ENCODE assay signal across 8 cellular contexts in the genomic region with DNA sequence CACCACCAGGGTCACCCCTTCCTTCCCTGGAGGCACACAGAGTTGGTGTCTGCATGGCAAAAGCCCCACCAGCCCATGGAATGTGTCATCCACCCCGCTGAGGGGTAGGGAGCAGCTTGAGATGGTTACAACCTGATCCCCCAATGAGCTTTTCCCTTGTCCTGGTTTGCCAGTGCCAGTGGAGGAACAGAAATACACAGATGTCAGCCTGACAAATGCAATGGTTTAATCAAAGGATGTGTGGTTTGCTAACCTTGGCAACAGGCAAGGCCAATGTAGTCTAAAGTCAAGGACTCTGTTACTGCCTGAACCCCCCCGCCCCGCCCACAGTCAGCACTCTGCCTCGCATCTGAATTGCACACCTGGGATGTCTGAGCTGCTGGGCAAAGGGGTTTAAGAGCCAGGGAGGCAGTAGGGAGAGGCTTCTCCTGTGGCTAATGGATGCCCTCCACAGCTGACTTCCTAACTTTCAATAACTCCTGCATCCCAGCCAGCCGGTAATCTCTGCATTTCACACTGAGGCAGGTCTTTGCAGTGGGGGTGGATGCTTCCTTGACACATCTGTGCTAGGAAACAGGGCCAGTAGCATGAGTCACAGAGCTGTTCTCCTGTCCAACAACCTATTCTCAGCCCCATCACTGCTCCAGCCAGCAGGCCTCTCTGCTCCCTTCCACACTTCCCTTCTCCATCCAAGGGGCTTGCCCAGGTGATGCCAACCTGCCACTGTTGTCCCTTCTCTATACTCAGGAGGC.
A peak's percentile ranks its signal among the peaks of the same experiment; 100 is the strongest.
DNase-seq lines count a peak whose midpoint lies in the region; ATAC-seq and TF ChIP-seq lines count a peak whose summit lies in the region.

No MANE protein-coding gene starts in this region.

- no peak overlapping the region for H2AFZ ChIP-seq in GM23248

- H4K20me1 ChIP-seq in GM23248 (ENCODE audit: insufficient read depth) = no peaks in the 10 kb centered on the region

- H3K4me2 ChIP-seq in GM23248 (ENCODE audit: unreplicated experiment) = peak overlapping the region; percentile 18

- H3K27me3 ChIP-seq in GM23248 (replicated peaks; ENCODE audit: insufficient read depth) (no peaks in the 10 kb centered on the region), esophagus muscularis mucosa (no peaks in the 10 kb centered on the region)

- no peaks in the 10 kb centered on the region for H3K9me3 Mint-ChIP-seq in Calu3 (ENCODE audit: low read depth, unreplicated experiment)

- 50 to 72% methylated on average over 2 to 4 of the region's 5 CpGs for WGBS in GM23248 (ENCODE audit: low coverage in 1 of 2, low lambda C conversion rate in 2 of 2, missing lambda C conversion rate in 2 of 2), 2 experiments
- WGBS in esophagus muscularis mucosa = 71% methylated on average over 5 of the region's 5 CpGs

- H3K9me2 ChIP-seq in GM23248 (ENCODE audit: insufficient read depth) = no peaks in the 10 kb centered on the region

- no peak for TF ChIP-seq POLR2A in esophagus muscularis mucosa (IDR thresholded peaks at IDR 0.05; ENCODE audit: low read depth)

- H3K27ac ChIP-seq in GM23248 (peak overlapping the region; percentile 92), esophagus muscularis mucosa (replicated peaks in 1 of 4) (no peak overlapping the region)

- no peaks in the 10 kb centered on the region for H3K36me3 ChIP-seq in GM23248 (ENCODE audit: low read depth)
- no peaks in the 10 kb centered on the region for H3K36me3 ChIP-seq in esophagus muscularis mucosa

- TF ChIP-seq CTCF in Calu3 (IDR thresholded peaks at IDR 0.05; ENCODE audit: unreplicated experiment) (no peak), esophagus muscularis mucosa (IDR thresholded peaks at IDR 0.05) (no peak)

- TF ChIP-seq EP300 in esophagus muscularis mucosa (IDR thresholded peaks at IDR 0.05) = no peak

- no peak overlapping the region for H3K4me3 Mint-ChIP-seq in Calu3 (ENCODE audit: low read depth, unreplicated experiment)

- H3K4me1 ChIP-seq in GM23248 (ENCODE audit: insufficient read depth) (peaks cover 33% of the 10 kb centered on the region), esophagus muscularis mucosa (peaks cover 5 to 15% (median 9%) of the 10 kb centered on the region in 4 donors)

- intact Hi-C loops in Calu3 (cut with micrococcal nuclease; ENCODE audit: unreplicated experiment) = no loop called here
- intact Hi-C loops in esophagus muscularis mucosa (cut with DNase I) = no loop called here

- H3F3A ChIP-seq in GM23248 (ENCODE audit: insufficient read depth) = peaks cover 25% of the 10 kb centered on the region

- H3K9ac ChIP-seq in GM23248 = peak overlapping the region; percentile 66

- peaks cover 37% of the 10 kb centered on the region for H3K4me1 Mint-ChIP-seq in Calu3 (ENCODE audit: low read depth, unreplicated experiment)

- peak; percentile 16 for DNase-seq in Calu3
- DNase-seq in GM23248 = peak; percentile 84
- peak; percentile 75 for DNase-seq in RPMI7951 (ENCODE audit: low read depth)
- DNase-seq in islet precursor cell = peak; percentile 83
- DNase-seq in SIG-M5 treated with dmso at 0.1 percent for 504 hours (lab: John Stamatoyannopoulos, UW; ENCODE audit: unreplicated experiment) = no peak
- DNase-seq in GM19240 (ENCODE audit: insufficient read length, low spot score) = no peak
- DNase-seq in esophagus muscularis mucosa (ENCODE audit: extremely low spot score) = no peak

- BruUV-seq in Calu3 (replicated peaks; lab: Mats Ljungman, UMichigan) = no TSS peak

- H3K36me3 Mint-ChIP-seq in Calu3 (ENCODE audit: insufficient read depth, unreplicated experiment) = peaks cover 5% of the 10 kb centered on the region

- H3K4me3 ChIP-seq in GM23248 = no peak overlapping the region
- no peak overlapping the region for H3K4me3 ChIP-seq in esophagus muscularis mucosa

- in situ Hi-C loops in GM23248 (cut with MboI) = no loop called here

- no peak for ATAC-seq in HG03097 (IDR thresholded peaks at IDR 0.05; ENCODE audit: low FRiP score, unreplicated experiment)

- CTCF ChIA-PET in Calu3 (lab: Charles Lee) = interaction anchor here (0.6 to 0.8 kb wide), 2 partner anchors 10 to 20 kb away, joined by 3 to 4 read pairs; no protein-coding TSS in a partner anchor

- H3K79me2 ChIP-seq in GM23248 (ENCODE audit: insufficient read depth) = no peaks in the 10 kb centered on the region

- H3K27ac Mint-ChIP-seq in Calu3 (ENCODE audit: unreplicated experiment) = peak overlapping the region; percentile 36

- H3K27me3 Mint-ChIP-seq in Calu3 (ENCODE audit: unreplicated experiment) = no peaks in the 10 kb centered on the region

- H3K9me3 ChIP-seq in GM23248 (ENCODE audit: low read depth) = no peaks in the 10 kb centered on the region
- H3K9me3 ChIP-seq in esophagus muscularis mucosa = no peaks in the 10 kb centered on the region

Comparison
In these comparisons a context has a peak if more than half of its experiments do, and no peak if none do; other contexts are left out.
1. DNase-seq: peak in Calu3 (single experiment), GM23248 (single experiment), RPMI7951 (single experiment) and islet precursor cell (single experiment); none in SIG-M5 treated with dmso at 0.1 percent for 504 hours (single experiment), GM19240 (single experiment) and esophagus muscularis mucosa (single experiment).